ENCODE assay signal across 7 cellular contexts in the genomic region with DNA sequence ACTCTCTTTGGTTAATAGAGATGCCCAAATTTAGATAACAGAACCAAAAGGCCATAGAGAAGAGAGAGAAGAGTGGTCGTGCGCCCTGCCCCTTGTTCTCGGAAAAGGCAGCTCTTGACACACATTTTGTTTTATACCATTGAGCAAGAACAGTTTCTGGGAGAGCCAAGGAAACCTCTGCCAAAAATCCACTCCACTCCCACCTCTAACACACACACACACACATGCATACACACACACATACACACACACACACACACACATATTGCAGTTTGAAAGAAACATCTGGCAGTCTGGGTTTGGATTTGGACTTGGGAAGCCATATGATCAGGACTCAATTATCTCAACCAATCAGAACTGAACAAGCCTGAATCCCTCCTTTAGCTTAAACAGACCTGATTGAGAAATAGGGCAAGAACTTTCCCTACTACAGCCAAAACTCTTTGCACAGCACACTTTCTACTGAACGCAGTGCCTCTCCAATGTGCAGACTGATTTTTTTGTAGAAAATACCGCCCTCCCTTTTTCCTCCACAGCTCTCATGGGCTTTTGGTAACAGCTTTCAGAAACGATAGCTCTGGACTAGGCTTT.
"Had no signal": no experiment of that assay in that cellular context is flagged by ENCODE, and none has a peak within 500 bp of the region (broad histone marks: within the 10 kb centered on the region; RNA-seq: fewer than 3 reads in every experiment).

No MANE protein-coding gene starts in this region.

- H3K9ac ChIP-seq: GM23248 had no signal

- H2AFZ ChIP-seq: GM23248 had no signal

- H3K4me1 Mint-ChIP-seq: H9, IgD-negative memory B cell had no signal

- DNase-seq: GM23248, GOT3, H9, HCEC 1CT had no signal

- H3K4me3 Mint-ChIP-seq: H9, IgD-negative memory B cell had no signal

- H3K4me3 ChIP-seq: GM23248 had no signal

- H3K36me3 Mint-ChIP-seq: IgD-negative memory B cell had no signal

- H3K27ac ChIP-seq: GM23248 had no signal

- H3K27me3 Mint-ChIP-seq: IgD-negative memory B cell had no signal

- H3K27ac Mint-ChIP-seq: H9, IgD-negative memory B cell had no signal

- FAIRE-seq: H54, HepG2 had no signal

- ATAC-seq: HepG2 had no signal
